In the genomic region with DNA sequence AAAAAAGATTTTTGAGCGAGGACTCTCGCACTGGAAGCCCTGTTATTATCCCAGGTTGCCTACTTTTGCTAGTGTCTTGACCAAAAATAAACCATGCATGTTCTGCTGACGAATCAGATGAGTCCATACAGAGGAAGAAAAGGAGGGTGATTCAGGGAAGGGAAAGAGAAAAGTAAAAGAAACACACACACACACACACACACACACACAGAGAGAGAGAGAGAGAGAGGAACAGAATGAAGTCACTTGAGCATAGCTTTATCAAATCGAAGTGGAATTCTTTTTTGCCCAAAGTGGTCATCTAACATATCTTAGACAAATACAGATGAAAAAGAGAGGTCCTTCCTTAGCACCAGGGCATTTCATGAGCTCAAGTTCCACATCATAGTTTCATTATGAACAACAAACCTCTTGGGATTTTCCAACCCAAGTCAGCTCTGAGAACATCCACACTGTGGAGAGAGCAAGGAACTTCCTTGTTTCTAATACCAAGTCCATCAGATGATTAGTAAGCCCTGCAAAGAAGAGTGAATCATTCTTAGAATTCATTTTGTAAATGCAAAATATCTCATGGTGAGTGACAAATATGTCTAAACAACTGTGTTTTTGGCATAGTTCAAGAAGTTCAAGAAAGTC, we compare ENCODE assay signal across 8 cellular contexts. TPM values are rescaled to one million over a fixed set of nuclear protein-coding genes. Genes with fewer than 3 reads are reported as not detected.
DNase-seq lines count a peak whose midpoint lies in the region; ATAC-seq lines count a peak whose summit lies in the region.

No MANE protein-coding gene starts in this region.

- ATAC-seq in HG02884 (IDR thresholded peaks at IDR 0.05; ENCODE audit: unreplicated experiment) = peak; percentile 81

- H3K4me1 Mint-ChIP-seq in activated CD4-positive, alpha-beta T cell treated with anti-CD3 and anti-CD28 coated beads, Interleukin-2, amount 10 ng/mL, durations not matched to agents 24 days and 14 days = peaks cover 4% of the 10 kb centered on the region
- H3K4me1 Mint-ChIP-seq in stimulated activated naive CD8-positive, alpha-beta T cell treated with anti-CD3 and anti-CD28 coated beads, Interleukin-15, Interleukin-2, amounts not matched to agents 100 ng/mL and 50 ng/mL, for 24 hours (ENCODE audit: low read depth) = peaks cover 4% of the 10 kb centered on the region

- H3K4me3 Mint-ChIP-seq in activated CD4-positive, alpha-beta T cell treated with anti-CD3 and anti-CD28 coated beads, Interleukin-2, amount 10 ng/mL, durations not matched to agents 24 days and 14 days = no peak overlapping the region
- no peak overlapping the region for H3K4me3 Mint-ChIP-seq in stimulated activated naive CD8-positive, alpha-beta T cell treated with anti-CD3 and anti-CD28 coated beads, Interleukin-15, Interleukin-2, amounts not matched to agents 100 ng/mL and 50 ng/mL, for 24 hours

- H3K9me3 Mint-ChIP-seq in activated CD4-positive, alpha-beta T cell treated with anti-CD3 and anti-CD28 coated beads, Interleukin-2, amount 10 ng/mL, durations not matched to agents 24 days and 14 days = no peaks in the 10 kb centered on the region
- no peaks in the 10 kb centered on the region for H3K9me3 Mint-ChIP-seq in stimulated activated naive CD8-positive, alpha-beta T cell treated with anti-CD3 and anti-CD28 coated beads, Interleukin-15, Interleukin-2, amounts not matched to agents 100 ng/mL and 50 ng/mL, for 24 hours

- intact Hi-C loops in activated CD4-positive, alpha-beta T cell treated with anti-CD3 and anti-CD28 coated beads, Interleukin-2, amount 10 ng/mL, durations not matched to agents 24 days and 14 days (cut with micrococcal nuclease) = no loop called here

- H3K27me3 Mint-ChIP-seq in activated CD4-positive, alpha-beta T cell treated with anti-CD3 and anti-CD28 coated beads, Interleukin-2, amount 10 ng/mL, durations not matched to agents 24 days and 14 days = no peaks in the 10 kb centered on the region
- peaks cover 5% of the 10 kb centered on the region for H3K27me3 Mint-ChIP-seq in stimulated activated naive CD8-positive, alpha-beta T cell treated with anti-CD3 and anti-CD28 coated beads, Interleukin-15, Interleukin-2, amounts not matched to agents 100 ng/mL and 50 ng/mL, for 24 hours

- H3K36me3 Mint-ChIP-seq in activated CD4-positive, alpha-beta T cell treated with anti-CD3 and anti-CD28 coated beads, Interleukin-2, amount 10 ng/mL, durations not matched to agents 24 days and 14 days (ENCODE audit: low read depth) = no peaks in the 10 kb centered on the region
- no peaks in the 10 kb centered on the region for H3K36me3 Mint-ChIP-seq in stimulated activated naive CD8-positive, alpha-beta T cell treated with anti-CD3 and anti-CD28 coated beads, Interleukin-15, Interleukin-2, amounts not matched to agents 100 ng/mL and 50 ng/mL, for 24 hours (ENCODE audit: low read depth)

- DNase-seq in activated CD4-positive, alpha-beta T cell treated with anti-CD3 and anti-CD28 coated beads, Interleukin-2, amount 10 ng/mL, durations not matched to agents 24 days and 14 days = no peak
- no peak for DNase-seq in activated CD4-positive, alpha-beta T cell treated with anti-CD3 and anti-CD28 coated beads, Interleukin-2, amount 50 U/mL, for 4 hours
- DNase-seq in amniotic epithelial cell (ENCODE audit: low read depth) (peak; percentile 17), NCI-H2029 treated with DMSO at 0.1 percent for 48 hours (lab: John Stamatoyannopoulos, UW) (no peak), NCI-H2081 treated with DMSO at 0.1 percent for 48 hours (lab: John Stamatoyannopoulos, UW) (no peak)
- no peak for DNase-seq in stimulated activated naive CD4-positive, alpha-beta T cell (lab: John Stamatoyannopoulos, UW)

- H3K27ac Mint-ChIP-seq in activated CD4-positive, alpha-beta T cell treated with anti-CD3 and anti-CD28 coated beads, Interleukin-2, amount 10 ng/mL, durations not matched to agents 24 days and 14 days = peak overlapping the region; percentile 0
- peak overlapping the region; percentile 56 for H3K27ac Mint-ChIP-seq in stimulated activated naive CD8-positive, alpha-beta T cell treated with anti-CD3 and anti-CD28 coated beads, Interleukin-15, Interleukin-2, amounts not matched to agents 100 ng/mL and 50 ng/mL, for 24 hours

RNA-seq across cellular contexts. Expression of a gene that starts 7.7 kb away (rescaled TPM):
- total RNA-seq in activated CD4-positive, alpha-beta T cell treated with anti-CD3 and anti-CD28 coated beads, Interleukin-2, amount 10 ng/mL, durations not matched to agents 24 days and 14 days = not detected in 2 replicates

RNA-seq across cellular contexts. Expression of a gene that starts 39.1 kb away (rescaled TPM):
- total RNA-seq in activated CD4-positive, alpha-beta T cell treated with anti-CD3 and anti-CD28 coated beads, Interleukin-2, amount 10 ng/mL, durations not matched to agents 24 days and 14 days = not detected in 2 replicates
